11 cellular contexts compared by ENCODE assay signal in the genomic region with DNA sequence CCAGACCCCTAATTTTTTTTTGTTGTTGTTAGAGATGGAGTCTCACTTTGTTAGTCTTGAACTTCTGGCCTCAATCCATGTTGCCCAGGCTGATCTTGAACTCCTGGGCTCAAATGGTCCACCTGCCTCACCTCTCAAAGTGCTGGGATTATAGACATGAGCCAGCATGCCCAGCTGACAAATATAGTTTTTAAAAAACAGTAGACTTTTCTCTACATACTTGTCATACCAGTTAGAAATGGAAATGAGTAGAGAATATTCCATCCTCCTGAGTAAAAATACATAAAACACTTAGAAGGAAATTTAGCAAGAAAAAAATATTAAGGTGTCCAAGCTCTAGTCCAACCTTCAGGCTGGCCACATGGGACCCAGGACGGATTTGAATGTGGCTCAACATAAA. TPM values are rescaled to one million over a fixed set of nuclear protein-coding genes. Genes with fewer than 3 reads are reported as not detected.
"Had no signal": no experiment of that assay in that cellular context is flagged by ENCODE, and none has a peak within 500 bp of the region (broad histone marks: within the 10 kb centered on the region; RNA-seq: fewer than 3 reads in every experiment).

No MANE protein-coding gene starts in this region.

- H2AFZ ChIP-seq: GM23338 had no signal

- H3K36me3 Mint-ChIP-seq: IgD-negative memory B cell had no signal

- H3K27ac ChIP-seq: HL-60 had no signal

- FAIRE-seq: HepG2 had no signal

- H3K9me3 ChIP-seq: HAP-1 had no signal

- H3K4me3 ChIP-seq: GM23338, HAP-1 had no signal

- H3K9me3 Mint-ChIP-seq: GM23338 had no signal

- H3K36me3 ChIP-seq: HAP-1 had no signal

- ATAC-seq: GM23338, HCT116, HepG2 had no signal

- DNase-seq: HFFc6, KBM-7 had no signal

- H3K4me1 ChIP-seq: HAP-1 had no signal

- H3K4me3 Mint-ChIP-seq: GM23338, HFFc6, IgD-negative memory B cell had no signal

- H3K4me2 ChIP-seq: GM23338 had no signal

- H3K27ac Mint-ChIP-seq: GM23338, HFFc6, IgD-negative memory B cell had no signal

RNA-seq across cellular contexts. Expression of gene C16orf78, which starts 21.4 kb away (rescaled TPM):
- total RNA-seq: GM23338, H4, H7, HepG2, HFFc6, HT1080 had no signal
- polyA plus RNA-seq: GM23338, HepG2, IgD-negative memory B cell had no signal
